8 cellular contexts compared by ENCODE assay signal in genomic region chr3:47522082-47522987, GRCh38. TPM values are rescaled to one million over a fixed set of nuclear protein-coding genes. Genes with fewer than 3 reads are reported as not detected.
DNase-seq lines count a peak whose midpoint lies in the region; ATAC-seq, FAIRE-seq and TF ChIP-seq lines count a peak whose summit lies in the region.

No MANE protein-coding gene starts in this region.

- ATAC-seq in HG03066 (IDR thresholded peaks at IDR 0.05; ENCODE audit: low read depth, unreplicated experiment) (peak; percentile 88), HG02870 (IDR thresholded peaks at IDR 0.05; ENCODE audit: unreplicated experiment) (no peak)

- DNase-seq in EL (peak; percentile 87), NCI-H345 treated with DMSO at 0.1 percent for 48 hours (lab: John Stamatoyannopoulos, UW; ENCODE audit: unreplicated experiment) (peak; percentile 79), bronchial epithelial cell (ENCODE audit: low read depth) (peak; percentile 74), islet precursor cell (peak; percentile 93)
- peak; percentile 56 to 75 for DNase-seq in stimulated activated CD4-positive, alpha-beta T cell treated with anti-CD3 and anti-CD28 coated beads, Interleukin-15, amount 100 ng/mL, for 48 hours (ENCODE audit: low read depth in 2 of 2)

- peak; percentile 88 for FAIRE-seq in bronchial epithelial cell (lab: Jason Lieb, UNC)

- no peaks in the 10 kb centered on the region for H3K27me3 ChIP-seq in bronchial epithelial cell (ENCODE audit: control insufficient read depth, insufficient read depth, low read length)

- TF ChIP-seq CTCF in WI38 (IDR thresholded peaks at IDR 0.05; ENCODE audit: low read depth, low read length) (peak; percentile 73), bronchial epithelial cell (IDR thresholded peaks at IDR 0.05; ENCODE audit: insufficient read depth, low read length, severe bottlenecking) (peak; percentile 95)

- H3K4me3 ChIP-seq in WI38 (ENCODE audit: low read depth, low read length): no peak overlapping the region
- no peak overlapping the region for H3K4me3 ChIP-seq in bronchial epithelial cell (ENCODE audit: low read depth, low read length)

- H3K36me3 ChIP-seq in bronchial epithelial cell (ENCODE audit: control insufficient read depth, insufficient read depth, low read length): no peaks in the 10 kb centered on the region

RNA-seq across cellular contexts. Expression of gene ELP6, which starts 8.8 kb away (rescaled TPM):
- total RNA-seq in bronchial epithelial cell: 23.0 and 27.4 TPM in 2 replicates

RNA-seq across cellular contexts. Expression of gene SCAP, which starts 46.6 kb away (rescaled TPM):
- total RNA-seq in bronchial epithelial cell: 55.0 and 78.6 TPM in 2 replicates

RNA-seq across cellular contexts. Expression of gene CSPG5, which starts 56.3 kb away (rescaled TPM):
- 0.26 and 0.90 TPM in 2 replicates for total RNA-seq in bronchial epithelial cell
